29 cellular contexts compared by ENCODE assay signal in the genomic region with DNA sequence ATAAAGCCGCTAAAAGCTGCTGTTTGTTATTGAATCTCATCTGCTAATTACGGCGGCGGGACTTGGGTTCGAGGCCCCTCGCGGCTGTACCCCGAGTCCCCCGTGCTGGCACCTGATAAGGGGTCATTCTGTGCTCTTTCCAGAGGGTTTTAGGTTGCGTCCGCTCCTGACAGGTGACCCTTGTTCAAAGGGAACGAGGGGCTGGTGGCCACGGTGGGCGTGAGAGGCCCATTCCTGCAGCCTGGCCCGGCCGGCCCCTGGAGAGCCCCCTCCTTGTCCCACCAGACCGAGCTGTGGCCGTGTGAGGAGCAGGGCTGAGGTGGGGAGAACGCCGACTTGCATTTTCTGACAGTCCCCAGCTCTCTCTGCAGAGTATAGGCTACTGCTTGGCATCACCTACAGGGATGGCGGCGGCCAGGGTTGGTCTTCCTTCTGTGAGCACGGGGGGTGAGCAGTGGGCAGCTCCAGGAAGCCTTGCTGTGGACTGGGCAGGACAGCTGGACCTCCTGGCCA. TPM values are rescaled to one million over a fixed set of nuclear protein-coding genes. Genes with fewer than 3 reads are reported as not detected.
DNase-seq lines count a peak whose midpoint lies in the region; TF ChIP-seq lines count a peak whose summit lies in the region.
"Had no signal": no experiment of that assay in that cellular context is flagged by ENCODE, and none has a peak within 500 bp of the region (broad histone marks: within the 10 kb centered on the region; RNA-seq: fewer than 3 reads in every experiment).

No MANE protein-coding gene starts in this region.

- peak overlapping the region; percentile 76 for H3K14ac ChIP-seq in neuronal stem cell (ENCODE audit: low read length)

- H2BK12ac ChIP-seq in neuronal stem cell (ENCODE audit: low read length): peak overlapping the region; percentile 69

- H3K9ac ChIP-seq in neuronal stem cell (ENCODE audit: low read depth, low read length, poor library complexity): no peak overlapping the region
- H3K9ac ChIP-seq: BLaER1 had no signal

- TF ChIP-seq EP300 in tibial nerve (IDR thresholded peaks at IDR 0.05): no peak

- no peak for TF ChIP-seq POLR2A in tibial nerve (IDR thresholded peaks at IDR 0.05)

- in situ Hi-C loops in GM13976 (cut with MboI; ENCODE audit: low sequenced_read_pairs, unreplicated experiment): no loop called here

- H2BK15ac ChIP-seq in neuronal stem cell (ENCODE audit: low read length): peak overlapping the region; percentile 1

- H3K18ac ChIP-seq in neuronal stem cell (ENCODE audit: low read length): peak overlapping the region; percentile 67

- peaks cover 9% of the 10 kb centered on the region for H3K79me1 ChIP-seq in neuronal stem cell (ENCODE audit: low read depth, low read length)

- peaks cover 28 to 62% of the 10 kb centered on the region in 2 donors for H3K4me1 ChIP-seq in ascending aorta
- H3K4me1 ChIP-seq in neuronal stem cell (ENCODE audit: control insufficient read depth in 2 of 2, insufficient read depth in 1 of 2, low read depth in 1 of 2, low read length in 2 of 2): peaks cover 0 to 28% of the 10 kb centered on the region in 2 donors
- H3K4me1 ChIP-seq in tibial nerve: peaks cover 0 to 76% (median 8%) of the 10 kb centered on the region in 4 donors
- H3K4me1 ChIP-seq: BE2C, BLaER1 had no signal

- H3K9me3 ChIP-seq in ascending aorta (no peaks in the 10 kb centered on the region), neuronal stem cell (replicated peaks in 1 of 2; ENCODE audit: control insufficient read depth in 2 of 2, insufficient read depth in 1 of 2, low read depth in 1 of 2, low read length in 2 of 2) (peaks cover 0 to 1% of the 10 kb centered on the region in 2 donors), tibial nerve (no peaks in the 10 kb centered on the region)
- H3K9me3 ChIP-seq: BE2C, BLaER1 had no signal

- H3K36me3 ChIP-seq in ascending aorta (no peaks in the 10 kb centered on the region), neuronal stem cell (replicated peaks in 1 of 2; ENCODE audit: control insufficient read depth in 2 of 2, insufficient read depth in 2 of 2, low read length in 2 of 2) (no peaks in the 10 kb centered on the region), tibial nerve (no peaks in the 10 kb centered on the region)
- H3K36me3 ChIP-seq: BE2C, BLaER1 had no signal

- H3K23ac ChIP-seq in neuronal stem cell (ENCODE audit: low read depth, low read length, poor library complexity): no peak overlapping the region

- intact Hi-C loops in ascending aorta (cut with DNase I): loop anchor here (2.0 kb wide), 1 partner anchor 34 kb away; no protein-coding TSS in a partner anchor

- DNase-seq in ascending aorta (ENCODE audit: low spot score in 2 of 2) (no peak), caudate nucleus (lab: John Stamatoyannopoulos, UW) (no peak), neuronal stem cell (ENCODE audit: low spot score) (no peak), tibial nerve (ENCODE audit: low spot score in 2 of 2) (no peak), GM13976 (ENCODE audit: low spot score) (no peak), NCI-H2171 (lab: John Stamatoyannopoulos, UW) (no peak), NCI-H524 treated with DMSO at 0.1 percent for 48 hours (lab: John Stamatoyannopoulos, UW) (no peak)
- DNase-seq: 8988T; ACHN; BE2C; C1 segment of cervical spinal cord; CD4-positive, alpha-beta memory T cell; CD4-positive, CD25-positive, alpha-beta regulatory T cell; CD8-positive, alpha-beta memory T cell; COR-L47; DMS 273 treated with DMSO at 0.1 percent for 48 hours; DMS153; DMS53; DMS79; DND-41; EL; GDM1 had no signal

- H3K4ac ChIP-seq in neuronal stem cell (ENCODE audit: low read length): no peak overlapping the region

- H3K27me3 ChIP-seq in ascending aorta (no peaks in the 10 kb centered on the region), neuronal stem cell (ENCODE audit: control insufficient read depth in 3 of 3, insufficient read depth in 3 of 3, low read depth in 1 of 3, low read length in 3 of 3) (peaks cover 0 to 91% (median 0%) of the 10 kb centered on the region in 3 experiments), tibial nerve (peaks cover 0 to 3% of the 10 kb centered on the region in 2 donors)

- H4K91ac ChIP-seq in neuronal stem cell (ENCODE audit: low read depth, low read length, poor library complexity): no peak overlapping the region

- H2AFZ ChIP-seq in neuronal stem cell (ENCODE audit: low read length): no peak overlapping the region

- peak overlapping the region; percentile 46 to 100 for H3K27ac ChIP-seq in ascending aorta
- peak overlapping the region; percentile 88 for H3K27ac ChIP-seq in caudate nucleus (ENCODE audit: low read depth, low read length)
- no peak overlapping the region for H3K27ac ChIP-seq in neuronal stem cell (replicated peaks; ENCODE audit: low read length)
- H3K27ac ChIP-seq in tibial nerve: peak overlapping the region in 3 of 4 donors; percentile 97
- H3K27ac ChIP-seq: BLaER1 had no signal

- no peak overlapping the region for H3K4me2 ChIP-seq in neuronal stem cell (ENCODE audit: insufficient read depth, low read length, poor library complexity, severe bottlenecking)
- H3K4me2 ChIP-seq: BLaER1 had no signal

- no peak overlapping the region for H4K8ac ChIP-seq in neuronal stem cell (ENCODE audit: low read depth, low read length)

- peak overlapping the region in 1 of 2 donors; percentile 37 for H3K4me3 ChIP-seq in ascending aorta
- no peak overlapping the region for H3K4me3 ChIP-seq in neuronal stem cell (ENCODE audit: low read length in 2 of 2)
- no peak overlapping the region for H3K4me3 ChIP-seq in tibial nerve
- H3K4me3 ChIP-seq: BLaER1, GM12878 had no signal

- TF ChIP-seq CTCF in ascending aorta (IDR thresholded peaks at IDR 0.05) (no peak), tibial nerve (IDR thresholded peaks at IDR 0.05) (no peak), GM13976 (IDR thresholded peaks at IDR 0.05; ENCODE audit: borderline replicate concordance, control extremely low read depth, extremely low read depth, insufficient read depth, missing control alignments) (no peak)

- WGBS in neuronal stem cell (ENCODE audit: extremely low coverage in 2 of 2, insufficient read length in 2 of 2, insufficient replicate concordance in 1 of 2), 2 donors: no CpG with 5 or more reads among the region's 23 CpGs
- WGBS in tibial nerve, 2 donors: 83 to 86% methylated on average over 21 to 22 of the region's 23 CpGs

- H2BK5ac ChIP-seq in neuronal stem cell (ENCODE audit: low read length): peak overlapping the region; percentile 77

- H2BK120ac ChIP-seq in neuronal stem cell (ENCODE audit: low read depth, low read length): no peak overlapping the region

- peak overlapping the region; percentile 85 for H2AK5ac ChIP-seq in neuronal stem cell (ENCODE audit: low read depth, low read length)

RNA-seq across cellular contexts. Expression of a gene that starts 12.2 kb away (rescaled TPM):
- total RNA-seq in ascending aorta (84.2 TPM), tibial nerve (10 to 100 TPM in 3 of 4 donors, 1 to 10 TPM in 1; 5.9 to 41.7 (median 11.2) TPM)
- 7.9 TPM for polyA plus RNA-seq in neuronal stem cell (2013, experiment 1 of 2)
- polyA plus RNA-seq in neuronal stem cell (2013, experiment 2 of 2): 7.6 TPM
- total RNA-seq: CD4-positive, alpha-beta memory T cell; CD8-positive, alpha-beta memory T cell had no signal
- polyA plus RNA-seq: CD14-positive monocyte; CD4-positive, alpha-beta memory T cell; CD4-positive, CD25-positive, alpha-beta regulatory T cell; CD8-positive, alpha-beta memory T cell; GM12878 had no signal

RNA-seq across cellular contexts. Expression of a gene that starts 60.0 kb away (rescaled TPM):
- not detected for total RNA-seq in ascending aorta
- polyA plus RNA-seq in neuronal stem cell (2013, experiment 1 of 2): 0.29 TPM
- polyA plus RNA-seq in neuronal stem cell (2013, experiment 2 of 2): 0.29 TPM
- total RNA-seq in tibial nerve: not detected
- total RNA-seq: A673; CD4-positive, alpha-beta memory T cell; CD4-positive, CD25-positive, alpha-beta regulatory T cell; CD8-positive, alpha-beta memory T cell; Daoy; G401; GM12878 had no signal
- polyA plus RNA-seq: AG04450; CD14-positive monocyte; CD4-positive, alpha-beta memory T cell; CD4-positive, CD25-positive, alpha-beta regulatory T cell; CD8-positive, alpha-beta memory T cell; GM12878 had no signal
